ENCODE assay signal across 16 cellular contexts in the genomic region with DNA sequence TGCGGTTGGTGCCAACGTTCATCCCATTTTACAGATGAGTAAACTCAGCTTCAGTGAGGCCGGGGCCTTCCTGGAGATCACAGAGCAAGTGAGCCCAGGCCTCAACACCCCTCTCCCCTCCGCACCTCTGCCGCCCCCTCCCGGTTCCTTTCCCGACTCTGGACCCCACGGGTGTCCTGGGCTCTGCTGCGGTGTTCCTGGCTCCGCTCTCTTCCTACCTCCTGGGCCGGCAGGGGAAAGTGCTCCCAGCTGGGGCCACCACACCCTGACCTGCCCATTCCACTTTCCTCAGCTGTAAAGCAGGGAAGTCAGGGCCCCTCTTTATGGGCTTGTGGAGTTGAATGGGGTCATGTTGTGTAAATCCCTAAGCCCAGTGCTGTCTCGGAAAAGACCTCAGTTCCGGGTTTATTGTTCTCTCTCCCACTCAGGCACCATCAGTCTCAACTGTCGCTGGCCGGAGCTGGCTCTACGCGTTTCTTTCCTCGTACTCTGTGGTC. TPM values are rescaled to one million over a fixed set of nuclear protein-coding genes. Genes with fewer than 3 reads are reported as not detected.
A peak's percentile ranks its signal among the peaks of the same experiment; 100 is the strongest.
DNase-seq lines count a peak whose midpoint lies in the region; ATAC-seq and TF ChIP-seq lines count a peak whose summit lies in the region.
"Had no signal": no experiment of that assay in that cellular context is flagged by ENCODE, and none has a peak within 500 bp of the region (broad histone marks: within the 10 kb centered on the region; RNA-seq: fewer than 3 reads in every experiment).

No MANE protein-coding gene starts in this region.

- H2BK5ac ChIP-seq in H9 (ENCODE audit: insufficient read length, low read length) = no peak overlapping the region

- H3K9me3 Mint-ChIP-seq in H9 = peaks cover 31 to 32% of the 10 kb centered on the region in 2 experiments
- H3K9me3 Mint-ChIP-seq in nephron = no peaks in the 10 kb centered on the region

- H3K79me2 ChIP-seq in H9 (ENCODE audit: insufficient read depth, low read length) = no peaks in the 10 kb centered on the region
- H3K79me2 ChIP-seq in OCI-LY7 (ENCODE audit: insufficient read depth, low read depth, low read length) = no peaks in the 10 kb centered on the region

- TF ChIP-seq CTCF in AG10803 (conservative IDR thresholded peaks at IDR 0.05; ENCODE audit: low read length) (no peak), H9 (conservative IDR thresholded peaks at IDR 0.05) (peak; percentile 22; the same call in 1 of the 3 replicates), choroid plexus epithelial cell (conservative IDR thresholded peaks at IDR 0.05; ENCODE audit: low read depth, low read length) (peak; percentile 3), nephron (IDR thresholded peaks at IDR 0.05; ENCODE audit: unreplicated experiment in 3 of 3) (no peak), OCI-LY7 (conservative IDR thresholded peaks at IDR 0.05; ENCODE audit: low read length) (no peak)

- H2BK20ac ChIP-seq in H9 (ENCODE audit: low read depth, low read length, poor library complexity, severe bottlenecking) = no peak overlapping the region

- H3K4ac ChIP-seq in H9 (ENCODE audit: low read depth, low read length) = no peak overlapping the region

- H4K91ac ChIP-seq in H9 (ENCODE audit: insufficient read length, low read depth, low read length) = no peak overlapping the region

- no peak overlapping the region for H2BK12ac ChIP-seq in H9 (ENCODE audit: insufficient read length, low read depth, low read length)

- no peak overlapping the region for H2BK120ac ChIP-seq in H9 (ENCODE audit: low read depth, low read length, poor library complexity, severe bottlenecking)

- intact Hi-C loops in cardiac septum (cut with DNase I) (no loop called here), OCI-LY7 (cut with micrococcal nuclease; ENCODE audit: unreplicated experiment) (no loop called here)

- no peaks in the 10 kb centered on the region for H3K23me2 ChIP-seq in H9 (ENCODE audit: insufficient read length, low read depth, low read length, poor library complexity, severe bottlenecking)

- H3K23ac ChIP-seq in H9 (ENCODE audit: insufficient read length, low read depth, low read length) = no peak overlapping the region

- H2BK15ac ChIP-seq in H9 (ENCODE audit: low read depth, low read length) = no peak overlapping the region

- H3K4me1 Mint-ChIP-seq in H9 = no peaks in the 10 kb centered on the region
- peaks cover 8% of the 10 kb centered on the region for H3K4me1 Mint-ChIP-seq in nephron

- BruUV-seq in OCI-LY7 (replicated peaks; lab: Mats Ljungman, UMichigan) = no TSS peak

- H3K56ac ChIP-seq in H9 (ENCODE audit: insufficient read length, low read depth, low read length) = no peak overlapping the region

- no peak overlapping the region for H4K8ac ChIP-seq in H9 (replicated peaks; ENCODE audit: insufficient read length, low read depth, low read length)

- no peak overlapping the region for H3T11ph ChIP-seq in H9 (ENCODE audit: low read length)

- H2AK5ac ChIP-seq in H9 (ENCODE audit: insufficient read length, low read length) = no peak overlapping the region

- H3K4me1 ChIP-seq in H9 (ENCODE audit: insufficient read depth, low read length) = no peaks in the 10 kb centered on the region
- peaks cover 15% of the 10 kb centered on the region for H3K4me1 ChIP-seq in OCI-LY7 (ENCODE audit: insufficient read depth, low read length, poor library complexity, severe bottlenecking)

- H3K36me3 Mint-ChIP-seq in H9 (ENCODE audit: insufficient read depth in 1 of 3, low read depth in 3 of 3) = peaks cover 0 to 4% (median 0%) of the 10 kb centered on the region in 3 experiments; a peak in 3 of 7 replicates
- no peaks in the 10 kb centered on the region for H3K36me3 Mint-ChIP-seq in nephron (ENCODE audit: low read depth)

- H3K9ac ChIP-seq in H9 (ENCODE audit: extremely low read depth, insufficient read length, low read length) = no peak overlapping the region

- H3K9me3 ChIP-seq in H9 (ENCODE audit: control insufficient read depth, low read depth, low read length) (peaks cover 9% of the 10 kb centered on the region), OCI-LY7 (ENCODE audit: low read length) (0 out of 2 replicates have a peak, but pooled peaks cover 6% of the 10 kb centered on the region)
- H3K9me3 ChIP-seq: stomach had no signal

- no peaks in the 10 kb centered on the region for H3K27me3 ChIP-seq in H9 (ENCODE audit: insufficient read depth, low read length)

- H3K79me1 ChIP-seq in H9 (ENCODE audit: insufficient read depth, low read depth, low read length, poor library complexity, severe bottlenecking) = no peaks in the 10 kb centered on the region

- peak overlapping the region; percentile 15; the same call in 1 of the 2 replicates for H3K4me3 ChIP-seq in AG10803 (ENCODE audit: low read length)
- H3K4me3 ChIP-seq in choroid plexus epithelial cell (ENCODE audit: low read depth, low read length) = no peak overlapping the region
- no peak overlapping the region for H3K4me3 ChIP-seq in OCI-LY7 (ENCODE audit: low read depth, low read length, poor library complexity, severe bottlenecking)
- H3K4me3 ChIP-seq: stomach had no signal

- no peak overlapping the region for H3K4me3 Mint-ChIP-seq in H9
- peak overlapping the region; percentile 24 to 59 (median 53) for H3K4me3 Mint-ChIP-seq in nephron
- H3K4me3 Mint-ChIP-seq: activated CD8-positive, alpha-beta T cell treated with anti-CD3 and anti-CD28 coated beads, Interleukin-2, amount 10 ng/mL, durations not matched to agents 7 days and 5 days had no signal

- H3K36me3 ChIP-seq in OCI-LY7 (ENCODE audit: insufficient read depth, low read length) = no peaks in the 10 kb centered on the region
- H3K36me3 ChIP-seq: stomach had no signal

- H3K9me2 ChIP-seq in OCI-LY7 (ENCODE audit: insufficient read depth, low read length) = no peaks in the 10 kb centered on the region

- H3K4me2 ChIP-seq in H9 (ENCODE audit: insufficient read depth, insufficient read length, low read length) = no peak overlapping the region
- H3K4me2 ChIP-seq in OCI-LY7 (ENCODE audit: low read length) = no peak overlapping the region

- H3K27ac ChIP-seq in H9 (ENCODE audit: insufficient read length, low read depth, low read length) (no peak overlapping the region), OCI-LY7 (ENCODE audit: low read depth, low read length, poor library complexity, severe bottlenecking) (no peak overlapping the region)
- H3K27ac ChIP-seq: stomach had no signal

- H3K27ac Mint-ChIP-seq in H9 = peak overlapping the region in 1 of 3 experiments; percentile 40; a peak in 1 of 7 replicates
- peak overlapping the region; percentile 82 to 92 (median 84) for H3K27ac Mint-ChIP-seq in nephron
- H3K27ac Mint-ChIP-seq: activated CD8-positive, alpha-beta T cell treated with anti-CD3 and anti-CD28 coated beads, Interleukin-2, amount 10 ng/mL, durations not matched to agents 7 days and 5 days had no signal

- H3K14ac ChIP-seq in H9 (ENCODE audit: insufficient read depth, low read length) = no peak overlapping the region

- no peaks in the 10 kb centered on the region for H4K20me1 ChIP-seq in H9 (ENCODE audit: control insufficient read depth, insufficient read depth, insufficient read length)
- H4K20me1 ChIP-seq in OCI-LY7 (ENCODE audit: insufficient read depth, low read length) = no peaks in the 10 kb centered on the region

- POLR2A ChIA-PET in OCI-LY7 (lab: Charles Lee) = no interaction called here

- H2AFZ ChIP-seq in H9 (ENCODE audit: low read length) (no peak overlapping the region), OCI-LY7 (ENCODE audit: low read length) (no peak overlapping the region)

- peaks cover 5% of the 10 kb centered on the region for H3K27me3 Mint-ChIP-seq in H9 (ENCODE audit: low read depth)
- H3K27me3 Mint-ChIP-seq in nephron (ENCODE audit: low read depth) = peaks cover 4% of the 10 kb centered on the region

- no CpG with 5 or more reads among the region's 18 CpGs for WGBS in H9 (ENCODE audit: extremely low coverage, insufficient read length, low lambda C conversion rate)

- DNase-seq in AG10803 (ENCODE audit: low read depth) = no peak
- no peak for DNase-seq in H9
- no peak for DNase-seq in choroid plexus epithelial cell (ENCODE audit: low read depth)
- DNase-seq in cardiac septum (ENCODE audit: low spot score) = no peak
- DNase-seq in OCI-LY7 (ENCODE audit: low spot score) = no peak
- DNase-seq: activated CD8-positive, alpha-beta T cell treated with anti-CD3 and anti-CD28 coated beads, Interleukin-2, amount 10 ng/mL, durations not matched to agents 7 days and 5 days; activated naive CD4-positive, alpha-beta T cell treated with anti-CD3 and anti-CD28 coated beads, Interleukin-2, amount 50 U/mL, for 16 hours; activated T-cell treated with anti-CD3 and anti-CD28 coated beads, Interleukin-2, amount 50 U/mL, for 48 hours; cortex of kidney; Karpas-422; kidney glomerular epithelial cell; NCI-H1105 treated with DMSO at 0.1 percent for 48 hours; stomach had no signal

- CTCF ChIA-PET in OCI-LY7 (lab: Charles Lee; ENCODE audit: unreplicated experiment) = no interaction called here

- ATAC-seq in HG03025 (IDR thresholded peaks at IDR 0.05; ENCODE audit: low FRiP score, unreplicated experiment) = no peak
- no peak for ATAC-seq in HG03439 (IDR thresholded peaks at IDR 0.05; ENCODE audit: unreplicated experiment)
- ATAC-seq: activated CD8-positive, alpha-beta T cell treated with anti-CD3 and anti-CD28 coated beads, Interleukin-2, amount 10 ng/mL, durations not matched to agents 7 days and 5 days had no signal

- H4K5ac ChIP-seq in H9 (ENCODE audit: insufficient read length, low read depth, low read length) = no peak overlapping the region

- no peak overlapping the region for H3K18ac ChIP-seq in H9 (ENCODE audit: insufficient read length, low read depth, low read length)

RNA-seq across cellular contexts. Expression of gene ACSF3, which starts 21.9 kb away (rescaled TPM):
- total RNA-seq in H9 (2021) (22.3 and 31.3 TPM in 2 replicates), cardiac septum (14.7 TPM), OCI-LY7 (2022) (143 and 149 TPM in 2 replicates)
- 97.9 and 112 TPM in 2 replicates for total RNA-seq in OCI-LY7 (2014; rRNA removed; shearing (Covaris generic))

Comparison
In these comparisons a context has a peak if more than half of its experiments do, and no peak if none do; other contexts are left out.
1. CTCF ChIP-seq: peak in H9 (single experiment) and choroid plexus epithelial cell (single experiment); none in AG10803 (single experiment), nephron (0 of 3) and OCI-LY7 (single experiment).
2. H3K4me3 Mint-ChIP-seq: peak in nephron (3 of 3); none in H9 (0 of 2).